ENCODE assay signal across 2 cellular contexts in genomic region chr3:31932990-31933389, GRCh38.
TF ChIP-seq lines count a peak whose summit lies in the region.

No MANE protein-coding gene starts in this region.

TF ChIP-seq in H1, 55 proteins besides CTCF, POLR2A, EP300 and RAD21:
- TF ChIP-seq CTBP2 (IDR thresholded peaks at IDR 0.05; ENCODE audit: borderline replicate concordance, insufficient read depth, insufficient read length, low read length), result no peak

TF ChIP-seq in HEK293T, 16 proteins besides CTCF, POLR2A, EP300 and RAD21:
- no peak for TF ChIP-seq TARDBP (IDR thresholded peaks at IDR 0.05)
- no peak for TF ChIP-seq FOXM1 (IDR thresholded peaks at IDR 0.05; ENCODE audit: borderline replicate concordance)
- TF ChIP-seq LEF1 (IDR thresholded peaks at IDR 0.05; ENCODE audit: borderline replicate concordance), result no peak
- no peak for TF ChIP-seq ZNF384 (IDR thresholded peaks at IDR 0.05)
- TF ChIP-seq CTBP1 (IDR thresholded peaks at IDR 0.05; ENCODE audit: borderline replicate concordance), result no peak
- TF ChIP-seq FOXK2 (IDR thresholded peaks at IDR 0.05), result no peak
- TF ChIP-seq FOXA1 (IDR thresholded peaks at IDR 0.05), result no peak
- no peak for TF ChIP-seq L3MBTL2 (conservative IDR thresholded peaks at IDR 0.05)
- TF ChIP-seq ELF4 (IDR thresholded peaks at IDR 0.05), result no peak
- TF ChIP-seq SP1 (IDR thresholded peaks at IDR 0.05), result no peak
- TF ChIP-seq SUZ12 (IDR thresholded peaks at IDR 0.05), result no peak
- TF ChIP-seq, protein P1, sequence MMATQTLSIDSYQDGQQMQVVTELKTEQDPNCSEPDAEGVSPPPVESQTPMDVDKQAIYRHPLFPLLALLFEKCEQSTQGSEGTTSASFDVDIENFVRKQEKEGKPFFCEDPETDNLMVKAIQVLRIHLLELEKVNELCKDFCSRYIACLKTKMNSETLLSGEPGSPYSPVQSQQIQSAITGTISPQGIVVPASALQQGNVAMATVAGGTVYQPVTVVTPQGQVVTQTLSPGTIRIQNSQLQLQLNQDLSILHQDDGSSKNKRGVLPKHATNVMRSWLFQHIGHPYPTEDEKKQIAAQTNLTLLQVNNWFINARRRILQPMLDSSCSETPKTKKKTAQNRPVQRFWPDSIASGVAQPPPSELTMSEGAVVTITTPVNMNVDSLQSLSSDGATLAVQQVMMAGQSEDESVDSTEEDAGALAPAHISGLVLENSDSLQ (IDR thresholded peaks at IDR 0.05), result no peak
